8 cellular contexts compared by ENCODE assay signal in genomic region chr5:147223951-147224791, GRCh38. TPM values are rescaled to one million over a fixed set of nuclear protein-coding genes. Genes with fewer than 3 reads are reported as not detected.
DNase-seq lines count a peak whose midpoint lies in the region; ATAC-seq and TF ChIP-seq lines count a peak whose summit lies in the region.

No MANE protein-coding gene starts in this region.

- H3K4me3 ChIP-seq in SJCRH30 = no peak overlapping the region
- no peak overlapping the region for H3K4me3 ChIP-seq in psoas muscle

- H3K27me3 ChIP-seq in SJCRH30 (no peaks in the 10 kb centered on the region; the same call in 1 of the 2 replicates), psoas muscle (ENCODE audit: insufficient read depth in 3 of 3, low read length in 2 of 3) (no peaks in the 10 kb centered on the region)

- H3K9me3 ChIP-seq in SJCRH30 (replicated peaks) = no peaks in the 10 kb centered on the region
- no peaks in the 10 kb centered on the region for H3K9me3 ChIP-seq in psoas muscle

- ATAC-seq in psoas muscle (peak in 3 of 4 donors; percentile 46 to 77 (median 73)), HG03108 (IDR thresholded peaks at IDR 0.05; ENCODE audit: unreplicated experiment) (no peak)

- intact Hi-C loops in psoas muscle (cut with DNase I) = loop anchor here (1.0 to 10.0 kb wide), 5 partner anchors 141 to 353 kb away; no protein-coding TSS in a partner anchor

- no peaks in the 10 kb centered on the region for H3K36me3 ChIP-seq in SJCRH30
- no peaks in the 10 kb centered on the region for H3K36me3 ChIP-seq in psoas muscle (ENCODE audit: insufficient read depth in 1 of 2, low read depth in 1 of 2)

- peak; percentile 61 for TF ChIP-seq CTCF in psoas muscle (IDR thresholded peaks at IDR 0.05)

- H3K4me1 ChIP-seq in SJCRH30 (no peaks in the 10 kb centered on the region), psoas muscle (no peaks in the 10 kb centered on the region)

- DNase-seq in NCI-H510A treated with DMSO at 0.1 percent for 48 hours (lab: John Stamatoyannopoulos, UW) (peak; percentile 39), NCI-H510A (lab: John Stamatoyannopoulos, UW) (no peak), HuH-7 (ENCODE audit: low spot score) (peak; percentile 38), SJCRH30 (peak; percentile 27 to 68), fibroblast of the conjunctiva (ENCODE audit: low read depth) (peak; percentile 23), psoas muscle (no peak), KG1 (lab: John Stamatoyannopoulos, UW) (no peak)

- WGBS in psoas muscle, 3 donors = 77 to 81% (median 79%) methylated on average over 3 of the region's 3 CpGs

- H3K27ac ChIP-seq in SJCRH30 (no peak overlapping the region), psoas muscle (no peak overlapping the region)

RNA-seq across cellular contexts. Expression of gene STK32A, which starts 10.7 kb away (rescaled TPM):
- 5.5 and 6.3 TPM in 2 replicates for total RNA-seq in SJCRH30 (2014; rRNA removed; shearing (Covaris generic))
- total RNA-seq in psoas muscle = 1 to 10 TPM in 1 of 4 donors, under 1 TPM in 3; 0.17 to 2.6 (median 0.28) TPM
- under 1 TPM; 0.09 to 0.42 (median 0.30) TPM for polyA plus RNA-seq in psoas muscle

Comparison
In these comparisons a context has a peak if more than half of its experiments do, and no peak if none do; other contexts are left out.
1. DNase-seq: peak in NCI-H510A treated with DMSO at 0.1 percent for 48 hours (single experiment), HuH-7 (single experiment), SJCRH30 (2 of 2) and fibroblast of the conjunctiva (single experiment); none in NCI-H510A (single experiment), psoas muscle (0 of 2) and KG1 (single experiment).